In genomic region chrX:135740683-135741149, GRCh38 we compare ENCODE assay signal across 8 cellular contexts. TPM values are rescaled to one million over a fixed set of nuclear protein-coding genes. Genes with fewer than 3 reads are reported as not detected.
DNase-seq lines count a peak whose midpoint lies in the region; ATAC-seq and TF ChIP-seq lines count a peak whose summit lies in the region.

No MANE protein-coding gene starts in this region.

- H3K27ac ChIP-seq in VCaP: no peak overlapping the region
- H3K27ac ChIP-seq in fibroblast of lung (ENCODE audit: insufficient read depth, low read length): no peak overlapping the region

- H3K4me1 ChIP-seq in fibroblast of lung (ENCODE audit: control insufficient read depth, extremely low read depth, insufficient read depth, low read length): no peaks in the 10 kb centered on the region

- no peaks in the 10 kb centered on the region for H3K36me3 ChIP-seq in fibroblast of lung (ENCODE audit: control insufficient read depth, insufficient read depth, low read length)

- DNase-seq in GM12864 (ENCODE audit: low read depth) (no peak), fibroblast of lung (ENCODE audit: low read depth in 2 of 2) (no peak), NK-92 (lab: John Stamatoyannopoulos, UW; ENCODE audit: unreplicated experiment) (no peak), omental fat pad (ENCODE audit: low spot score) (no peak)
- peak; percentile 32 to 44 for DNase-seq in stimulated activated CD8-positive, alpha-beta memory T cell treated with anti-CD3 and anti-CD28 coated beads, Interleukin-2, amount 100 ng/mL, for 48 hours (ENCODE audit: low read depth in 2 of 2)

- no peaks in the 10 kb centered on the region for H4K20me1 ChIP-seq in fibroblast of lung (ENCODE audit: control insufficient read depth, extremely low read depth, insufficient read depth, low read length)

- H3K4me2 ChIP-seq in fibroblast of lung (ENCODE audit: extremely low read depth, insufficient read depth, low read length): no peak overlapping the region

- H3K27me3 ChIP-seq in fibroblast of lung (ENCODE audit: control insufficient read depth, insufficient read depth, low read length): no peaks in the 10 kb centered on the region

- no peaks in the 10 kb centered on the region for H3K9me3 ChIP-seq in fibroblast of lung (ENCODE audit: control insufficient read depth, insufficient read depth, low read depth, low read length)

- ATAC-seq in HG02798 (IDR thresholded peaks at IDR 0.05; ENCODE audit: poor library complexity, unreplicated experiment): peak; percentile 76
- ATAC-seq in omental fat pad (ENCODE audit: low FRiP score): no peak
- no peak for ATAC-seq in GM18858 (IDR thresholded peaks at IDR 0.05; ENCODE audit: unreplicated experiment)

- peak; percentile 70 for TF ChIP-seq CTCF in GM12864 (IDR thresholded peaks at IDR 0.05; ENCODE audit: low read depth, low read length, missing control alignments)
- TF ChIP-seq CTCF in VCaP (conservative IDR thresholded peaks at IDR 0.05): peak; percentile 75
- TF ChIP-seq CTCF in fibroblast of lung (conservative IDR thresholded peaks at IDR 0.05 in 1 of 2, IDR thresholded peaks at IDR 0.05 in 1 of 2; ENCODE audit: low read depth in 1 of 2, low read length in 2 of 2): peak; percentile 30 to 39
- TF ChIP-seq CTCF in omental fat pad (IDR thresholded peaks at IDR 0.05): no peak

- no peak overlapping the region for H3K9ac ChIP-seq in fibroblast of lung (ENCODE audit: insufficient read depth, low read length)

- no peak overlapping the region for H2AFZ ChIP-seq in fibroblast of lung (ENCODE audit: low read length)

- H3K4me3 ChIP-seq in GM12864 (ENCODE audit: low read depth, low read length) (no peak overlapping the region), fibroblast of lung (replicated peaks in 1 of 4; ENCODE audit: control extremely low read depth in 1 of 4, insufficient read depth in 1 of 4, low read depth in 3 of 4, low read length in 4 of 4) (no peak overlapping the region)

- no peaks in the 10 kb centered on the region for H3K79me2 ChIP-seq in fibroblast of lung (ENCODE audit: control insufficient read depth, insufficient read depth, low read length)

RNA-seq across cellular contexts. Expression of gene CT45A3, which starts 27.3 kb away (rescaled TPM):
- total RNA-seq in fibroblast of lung (not detected in 2 replicates), omental fat pad (not detected)
- not detected in 2 replicates for polyA plus RNA-seq in fibroblast of lung
- polyA plus RNA-seq in fibroblast of lung (2012): not detected in 2 replicates
- polyA minus RNA-seq in fibroblast of lung (ENCODE audit: low replicate concordance): not detected in 2 replicates

RNA-seq across cellular contexts. Expression of gene CT45A1, which starts 27.3 kb away (rescaled TPM):
- total RNA-seq in fibroblast of lung (not detected in 2 replicates), omental fat pad (not detected)
- not detected in 2 replicates for polyA plus RNA-seq in fibroblast of lung
- not detected in 2 replicates for polyA plus RNA-seq in fibroblast of lung (2012)
- polyA minus RNA-seq in fibroblast of lung (ENCODE audit: low replicate concordance): not detected in 2 replicates

RNA-seq across cellular contexts. Expression of gene CT45A5, which starts 44.6 kb away (rescaled TPM):
- not detected in 2 replicates for total RNA-seq in fibroblast of lung
- polyA plus RNA-seq in fibroblast of lung: not detected in 2 replicates
- polyA plus RNA-seq in fibroblast of lung (2012): not detected in 2 replicates
- polyA minus RNA-seq in fibroblast of lung (ENCODE audit: low replicate concordance): not detected in 2 replicates
- not detected for total RNA-seq in omental fat pad

Comparison
In these comparisons a context has a peak if more than half of its experiments do, and no peak if none do; other contexts are left out.
1. DNase-seq: peak in stimulated activated CD8-positive, alpha-beta memory T cell treated with anti-CD3 and anti-CD28 coated beads, Interleukin-2, amount 100 ng/mL, for 48 hours (2 of 2); none in GM12864 (single experiment), fibroblast of lung (0 of 2), NK-92 (single experiment) and omental fat pad (single experiment).
2. CTCF ChIP-seq: peak in GM12864 (single experiment), VCaP (single experiment) and fibroblast of lung (2 of 2); none in omental fat pad (0 of 3).